Comparison of ENCODE assay signal across 8 cellular contexts in genomic region chr3:11513125-11513816, GRCh38.
DNase-seq lines count a peak whose midpoint lies in the region; ATAC-seq and TF ChIP-seq lines count a peak whose summit lies in the region.
"Not testable (repeated sequence)": the region's sequence is repeated elsewhere in the genome, so short reads cannot be mapped to it uniquely, and the experiment has no call there.

No MANE protein-coding gene starts in this region.

- intact Hi-C loops in IMR-90 (cut with micrococcal nuclease); esophagus muscularis mucosa (cut with DNase I); left ventricle myocardium superior (cut with micrococcal nuclease); sigmoid colon (cut with DNase I); uterus (cut with DNase I; ENCODE audit: low total_unique reads): not testable (repeated sequence)
- intact Hi-C loops in ascending aorta (cut with DNase I), result loop anchor here (5.0 kb wide), 2 partner anchors 54 to 126 kb away; no protein-coding TSS in a partner anchor

- not testable (repeated sequence) for BruUV-seq in IMR-90 (replicated peaks; lab: Mats Ljungman, UMichigan)

- H2BK20ac ChIP-seq in IMR-90 (ENCODE audit: low read depth, low read length), result peak overlapping the region; percentile 77

- peaks cover 15% of the 10 kb centered on the region for H3K9me1 ChIP-seq in IMR-90 (ENCODE audit: insufficient read depth, low read length)

- not testable (repeated sequence) for H3K18ac ChIP-seq in IMR-90 (ENCODE audit: low read depth, low read length)

- TF ChIP-seq RAD21 in IMR-90 (IDR thresholded peaks at IDR 0.05; ENCODE audit: low read length), result not testable (repeated sequence)

- POLR2A ChIA-PET in IMR-90 (lab: Charles Lee; ENCODE audit: unreplicated experiment), result not testable (repeated sequence)

- peak overlapping the region; percentile 82; the same call in 1 of the 2 replicates for H2AK5ac ChIP-seq in IMR-90 (ENCODE audit: low read depth, low read length)

- peak overlapping the region; percentile 2 to 77; a peak in 2 of 4 replicates for H4K8ac ChIP-seq in IMR-90 (ENCODE audit: low read depth in 2 of 2, low read length in 2 of 2)

- TF ChIP-seq POLR2A in IMR-90 (IDR thresholded peaks at IDR 0.05; ENCODE audit: low read depth, low read length); esophagus muscularis mucosa (IDR thresholded peaks at IDR 0.05; ENCODE audit: low read depth); sigmoid colon (IDR thresholded peaks at IDR 0.05); suprapubic skin (IDR thresholded peaks at IDR 0.05); uterus (IDR thresholded peaks at IDR 0.05): not testable (repeated sequence)

- H2BK15ac ChIP-seq in IMR-90 (ENCODE audit: low read depth, low read length), result peak overlapping the region; percentile 72; the same call in 2 of the 3 replicates

- not testable (repeated sequence) for H3K56ac ChIP-seq in IMR-90 (ENCODE audit: extremely low read depth, insufficient read depth, low read length)

- CTCF ChIA-PET in IMR-90 (lab: Yijun Ruan, JAX), result not testable (repeated sequence)

- in situ Hi-C loops in IMR-90 (cut with MboI; ENCODE audit: low sequenced_read_pairs), result not testable (repeated sequence)

- H3K27me3 ChIP-seq in IMR-90 (ENCODE audit: control insufficient read depth, insufficient read depth, low read length); ascending aorta; esophagus muscularis mucosa; sigmoid colon; suprapubic skin; uterus: not testable (repeated sequence)

- not testable (repeated sequence) for H3K9me3 ChIP-seq in IMR-90 (ENCODE audit: control insufficient read depth, insufficient read depth, low read length); ascending aorta; esophagus muscularis mucosa; mesodermal cell (ENCODE audit: control insufficient read depth, low read length); sigmoid colon; suprapubic skin; uterus

- H3K4me2 ChIP-seq in IMR-90 (ENCODE audit: low read depth, low read length), result not testable (repeated sequence)

- not testable (repeated sequence) for DNase-seq in IMR-90; ascending aorta (ENCODE audit: low spot score in 2 of 2); esophagus muscularis mucosa (ENCODE audit: extremely low spot score); suprapubic skin (ENCODE audit: low spot score in 2 of 2); uterus
- DNase-seq in left ventricle myocardium superior (peak; percentile 60), sigmoid colon (peak; percentile 40)

- H3K36me3 ChIP-seq in IMR-90 (ENCODE audit: control insufficient read depth, insufficient read depth, low read length); ascending aorta; esophagus muscularis mucosa; mesodermal cell (ENCODE audit: control insufficient read depth, insufficient read depth, low read length); sigmoid colon; suprapubic skin; uterus: not testable (repeated sequence)

- peak overlapping the region; percentile 73 for H2BK5ac ChIP-seq in IMR-90 (ENCODE audit: low read depth, low read length, poor library complexity, severe bottlenecking)

- not testable (repeated sequence) for TF ChIP-seq EP300 in esophagus muscularis mucosa (IDR thresholded peaks at IDR 0.05); sigmoid colon (IDR thresholded peaks at IDR 0.05); suprapubic skin (IDR thresholded peaks at IDR 0.05)

- H3K4me3 ChIP-seq in IMR-90 (ENCODE audit: insufficient read depth, low read depth, low read length); ascending aorta; esophagus muscularis mucosa; mesodermal cell (ENCODE audit: extremely low read depth, insufficient read depth, low read length, poor library complexity, severe bottlenecking); sigmoid colon; suprapubic skin; uterus: not testable (repeated sequence)

- H3K9ac ChIP-seq in IMR-90 (ENCODE audit: low read depth, low read length), result not testable (repeated sequence)

- dilution Hi-C loops in IMR-90 (cut with HindIII; ENCODE audit: low sequenced_read_pairs, unreplicated experiment), result not testable (repeated sequence)

- peak overlapping the region; percentile 87 for H3K4ac ChIP-seq in IMR-90 (ENCODE audit: low read depth, low read length)

- 98% methylated on average over 6 of the region's 27 CpGs; no CpG with 5 or more reads in 1 of the 2 experiments for WGBS in IMR-90 (ENCODE audit: extremely low coverage in 2 of 2, insufficient read length in 1 of 2), 2 experiments
- 91% methylated on average over 7 of the region's 27 CpGs for WGBS in esophagus muscularis mucosa
- 96% methylated on average over 18 to 20 of the region's 27 CpGs for WGBS in mesodermal cell (ENCODE audit: insufficient coverage in 2 of 2), 2 experiments
- 95% methylated on average over 27 of the region's 27 CpGs for WGBS in sigmoid colon, 2 donors
- 83% methylated on average over 5 of the region's 27 CpGs for WGBS in suprapubic skin

- peaks cover 19% of the 10 kb centered on the region for H3K4me1 ChIP-seq in IMR-90 (ENCODE audit: control insufficient read depth, insufficient read depth, low read length)
- H3K4me1 ChIP-seq in ascending aorta, result peaks cover 19 to 42% of the 10 kb centered on the region in 2 donors
- peaks cover 36 to 46% (median 44%) of the 10 kb centered on the region in 4 donors for H3K4me1 ChIP-seq in esophagus muscularis mucosa
- peaks cover 49% of the 10 kb centered on the region for H3K4me1 ChIP-seq in mesodermal cell (ENCODE audit: control insufficient read depth, insufficient read depth, low read length, poor library complexity, severe bottlenecking)
- H3K4me1 ChIP-seq in sigmoid colon, result peaks cover 0 to 46% (median 39%) of the 10 kb centered on the region in 4 donors
- peaks cover 43% of the 10 kb centered on the region for H3K4me1 ChIP-seq in suprapubic skin
- peaks cover 7 to 11% of the 10 kb centered on the region in 2 donors for H3K4me1 ChIP-seq in uterus

- not testable (repeated sequence) for ATAC-seq in IMR-90 (ENCODE audit: low read depth); left ventricle myocardium superior

- TF ChIP-seq CTCF in IMR-90 (conservative IDR thresholded peaks at IDR 0.05; ENCODE audit: low read depth, low read length); ascending aorta (IDR thresholded peaks at IDR 0.05); esophagus muscularis mucosa (IDR thresholded peaks at IDR 0.05); sigmoid colon (IDR thresholded peaks at IDR 0.05); suprapubic skin (IDR thresholded peaks at IDR 0.05); uterus (IDR thresholded peaks at IDR 0.05): not testable (repeated sequence)

- H2BK120ac ChIP-seq in IMR-90 (ENCODE audit: low read depth, low read length), result peak overlapping the region; percentile 84

- not testable (repeated sequence) for H3K27ac ChIP-seq in IMR-90 (ENCODE audit: insufficient read depth, low read length)
- H3K27ac ChIP-seq in ascending aorta (peak overlapping the region; percentile 81 to 86), esophagus muscularis mucosa (replicated peaks in 1 of 4) (peak overlapping the region; percentile 38 to 69 (median 52)), mesodermal cell (ENCODE audit: low read depth, low read length, severe bottlenecking) (peak overlapping the region; percentile 88), sigmoid colon (peak overlapping the region in 3 of 4 donors; percentile 45 to 52 (median 45)), suprapubic skin (peak overlapping the region; percentile 63), uterus (peak overlapping the region; percentile 3 to 12)

- H4K20me1 ChIP-seq in IMR-90 (ENCODE audit: insufficient read depth, low read length), result not testable (repeated sequence)

- not testable (repeated sequence) for H2AK9ac ChIP-seq in IMR-90 (replicated peaks; ENCODE audit: low read depth, low read length, poor library complexity)

- peak overlapping the region; percentile 75 for H3K14ac ChIP-seq in IMR-90 (replicated peaks; ENCODE audit: low read depth, low read length)

- peak overlapping the region; percentile 69; the same call in 1 of the 2 replicates for H3K23ac ChIP-seq in IMR-90 (ENCODE audit: low read depth, low read length)

- peaks cover 9 to 26% of the 10 kb centered on the region in 2 experiments for H3K79me1 ChIP-seq in IMR-90 (ENCODE audit: low read depth in 1 of 2, low read length in 2 of 2)

- H4K91ac ChIP-seq in IMR-90 (ENCODE audit: insufficient read depth, low read depth, low read length), result peak overlapping the region; percentile 22

- not testable (repeated sequence) for H2AFZ ChIP-seq in IMR-90 (replicated peaks; ENCODE audit: low read length, poor library complexity)

- not testable (repeated sequence) for H4K5ac ChIP-seq in IMR-90 (ENCODE audit: low read depth, low read length)
